In genomic region chr9:130156672-130157071, GRCh38 we compare ENCODE assay signal across 13 cellular contexts. TPM values are rescaled to one million over a fixed set of nuclear protein-coding genes. Genes with fewer than 3 reads are reported as not detected.
DNase-seq lines count a peak whose midpoint lies in the region; ATAC-seq and TF ChIP-seq lines count a peak whose summit lies in the region.
"Had no signal": no experiment of that assay in that cellular context is flagged by ENCODE, and none has a peak within 500 bp of the region (broad histone marks: within the 10 kb centered on the region; RNA-seq: fewer than 3 reads in every experiment).

No MANE protein-coding gene starts in this region.

- H3K79me2 ChIP-seq in trophoblast cell (ENCODE audit: control insufficient read depth, insufficient read depth, low read length, poor library complexity) = no peaks in the 10 kb centered on the region

- DNase-seq in heart left ventricle (no peak), left ventricle myocardium inferior (no peak), brain microvascular endothelial cell (no peak), left colon (no peak), aorta (peak; percentile 79 to 90), trophoblast cell (no peak), GM19240 (ENCODE audit: insufficient read length, low spot score) (no peak), NCI-H1694 (lab: John Stamatoyannopoulos, UW) (no peak)
- DNase-seq: activated B cell treated with CpG ODN at 0.5 μM for 24 hours, NCI-H1436, NCI-H774, SJCRH30 had no signal

- ATAC-seq in heart left ventricle (peak in 3 of 4 donors; percentile 56 to 68 (median 57)), left colon (peak; percentile 63), aorta (ENCODE audit: low FRiP score) (peak; percentile 72)

- peaks cover 6% of the 10 kb centered on the region for H3K79me1 ChIP-seq in trophoblast cell (ENCODE audit: low read length)

- no peak overlapping the region for H4K8ac ChIP-seq in trophoblast cell (ENCODE audit: low read depth, low read length)

- H2BK120ac ChIP-seq in trophoblast cell (ENCODE audit: insufficient read depth, low read length, poor library complexity) = no peak overlapping the region

- no peak overlapping the region for H3K4me2 ChIP-seq in trophoblast cell (ENCODE audit: low read length)

- H3K4me3 ChIP-seq in heart left ventricle (no peak overlapping the region), left ventricle myocardium inferior (no peak overlapping the region), brain microvascular endothelial cell (ENCODE audit: low read depth, low read length) (no peak overlapping the region), aorta (ENCODE audit: low read length in 2 of 2) (no peak overlapping the region), trophoblast cell (ENCODE audit: low read depth, low read length) (no peak overlapping the region)
- H3K4me3 ChIP-seq: SJCRH30 had no signal

- H3K36me3 ChIP-seq in heart left ventricle (no peaks in the 10 kb centered on the region), left ventricle myocardium inferior (no peaks in the 10 kb centered on the region), brain microvascular endothelial cell (replicated peaks) (no peaks in the 10 kb centered on the region), aorta (ENCODE audit: control insufficient read depth in 1 of 2, insufficient read depth in 2 of 2, low read length in 1 of 2) (no peaks in the 10 kb centered on the region), trophoblast cell (ENCODE audit: control insufficient read depth in 1 of 2, insufficient read depth in 2 of 2, low read length in 2 of 2) (no peaks in the 10 kb centered on the region)
- H3K36me3 ChIP-seq: neutrophil, SJCRH30 had no signal

- H3K9me3 ChIP-seq in heart left ventricle (no peaks in the 10 kb centered on the region), left ventricle myocardium inferior (replicated peaks) (no peaks in the 10 kb centered on the region), aorta (ENCODE audit: control insufficient read depth, low read length) (no peaks in the 10 kb centered on the region), trophoblast cell (ENCODE audit: insufficient read depth, low read depth, low read length) (peaks cover 1% of the 10 kb centered on the region)
- H3K9me3 ChIP-seq: neutrophil, SJCRH30 had no signal

- H3K27ac ChIP-seq in heart left ventricle (no peak overlapping the region), left ventricle myocardium inferior (replicated peaks) (no peak overlapping the region), brain microvascular endothelial cell (no peak overlapping the region), aorta (ENCODE audit: low read depth in 1 of 2, low read length in 2 of 2) (no peak overlapping the region), trophoblast cell (ENCODE audit: low read depth, low read length) (no peak overlapping the region)
- H3K27ac ChIP-seq: neutrophil, SJCRH30 had no signal

- no peak overlapping the region for H4K12ac ChIP-seq in trophoblast cell (ENCODE audit: low read depth, low read length)

- H3K23ac ChIP-seq in trophoblast cell (ENCODE audit: low read length) = no peak overlapping the region

- H3K4ac ChIP-seq in trophoblast cell (ENCODE audit: low read depth, low read length) = no peak overlapping the region

- no peak overlapping the region for H2AK5ac ChIP-seq in trophoblast cell (ENCODE audit: low read length)

- H3K18ac ChIP-seq in trophoblast cell (ENCODE audit: low read length) = no peak overlapping the region

- H3K14ac ChIP-seq in trophoblast cell (ENCODE audit: low read length) = no peak overlapping the region

- TF ChIP-seq POLR2A in heart left ventricle (IDR thresholded peaks at IDR 0.05) = no peak

- H3K9ac ChIP-seq in trophoblast cell (ENCODE audit: low read length) = no peak overlapping the region

- no peak overlapping the region for H2BK12ac ChIP-seq in trophoblast cell (ENCODE audit: low read length)

- 33 to 70% (median 50%) methylated on average over 2 to 6 of the region's 6 CpGs for WGBS in heart left ventricle, 4 donors
- WGBS in aorta, 2 donors = 13 to 15% methylated on average over 6 of the region's 6 CpGs
- no CpG with 5 or more reads among the region's 6 CpGs for WGBS in trophoblast cell (ENCODE audit: extremely low coverage, insufficient coverage, insufficient read length)

- no peaks in the 10 kb centered on the region for H3K4me1 ChIP-seq in heart left ventricle
- no peaks in the 10 kb centered on the region for H3K4me1 ChIP-seq in left ventricle myocardium inferior
- no peaks in the 10 kb centered on the region for H3K4me1 ChIP-seq in aorta (ENCODE audit: control insufficient read depth in 1 of 2, insufficient read depth in 2 of 2, low read length in 2 of 2)
- peaks cover 3 to 4% of the 10 kb centered on the region in 2 experiments for H3K4me1 ChIP-seq in trophoblast cell (ENCODE audit: control insufficient read depth in 1 of 2, insufficient read depth in 2 of 2, low read length in 2 of 2)

- H3K27me3 ChIP-seq in heart left ventricle (no peaks in the 10 kb centered on the region), left ventricle myocardium inferior (ENCODE audit: low read depth) (peaks cover 4% of the 10 kb centered on the region), brain microvascular endothelial cell (replicated peaks) (no peaks in the 10 kb centered on the region), aorta (ENCODE audit: control insufficient read depth in 1 of 2, insufficient read depth in 2 of 2, low read length in 1 of 2) (no peaks in the 10 kb centered on the region), trophoblast cell (ENCODE audit: insufficient read depth, low read length) (no peaks in the 10 kb centered on the region)

- no peak overlapping the region for H4K91ac ChIP-seq in trophoblast cell (ENCODE audit: low read depth, low read length)

- peak in 4 of 12 donors; percentile 12 to 26 (median 14) for TF ChIP-seq CTCF in heart left ventricle (IDR thresholded peaks at IDR 0.05)
- no peak for TF ChIP-seq CTCF in left ventricle myocardium inferior (IDR thresholded peaks at IDR 0.05; ENCODE audit: borderline replicate concordance)
- TF ChIP-seq CTCF in brain microvascular endothelial cell (IDR thresholded peaks at IDR 0.05; ENCODE audit: low read depth, low read length, missing control alignments) = peak; percentile 32

- intact Hi-C loops in heart left ventricle (cut with DNase I) (loop anchor here in 1 of 10 donors (10.0 kb wide), 1 partner anchor 1092 kb away; no protein-coding TSS in a partner anchor), left ventricle myocardium inferior (cut with micrococcal nuclease) (no loop called here), left colon (cut with DNase I, micrococcal nuclease) (no loop called here), aorta (cut with DNase I) (loop anchor here (2.0 to 5.0 kb wide), 3 partner anchors 39 to 81 kb away; no protein-coding TSS in a partner anchor)

- in situ Hi-C loops in brain microvascular endothelial cell (cut with HindIII; ENCODE audit: low pct_ligation_motif_present, low sequenced_read_pairs) = no loop called here

- H2AFZ ChIP-seq in trophoblast cell (ENCODE audit: insufficient read depth, low read length, poor library complexity) = no peak overlapping the region

- H2BK5ac ChIP-seq in trophoblast cell (ENCODE audit: low read depth, low read length, poor library complexity) = no peak overlapping the region

RNA-seq across cellular contexts. Expression of gene NCS1, which starts 15.5 kb away (rescaled TPM):
- total RNA-seq in heart left ventricle = 10 to 100 TPM in 4 of 9 donors, 1 to 10 TPM in 5; 4.4 to 15.9 (median 9.4) TPM
- polyA plus RNA-seq in heart left ventricle = 1 to 10 TPM; 2.3 to 9.5 TPM
- total RNA-seq in left ventricle myocardium inferior = 6.1 TPM
- 10 to 100 TPM in 1 of 2 donors, 1 to 10 TPM in 1; 2.1 to 23.7 TPM for total RNA-seq in left colon
- 100 to 1,000 TPM in 1 of 2 donors, 10 to 100 TPM in 1; 72.1 to 171 TPM for total RNA-seq in aorta
- 10 to 100 TPM; 21.3 to 22.8 TPM for polyA plus RNA-seq in aorta
- 24.9 and 25.0 TPM in 2 replicates for polyA plus RNA-seq in trophoblast cell (2013)

Comparison
In these comparisons a context has a peak if more than half of its experiments do, and no peak if none do; other contexts are left out.
1. DNase-seq: peak in aorta (2 of 2); none in heart left ventricle (0 of 5), left ventricle myocardium inferior (single experiment), brain microvascular endothelial cell (single experiment), left colon (0 of 2), trophoblast cell (0 of 2), GM19240 (single experiment) and NCI-H1694 (single experiment).
2. intact Hi-C loops: an anchor here in aorta (2.0 to 5.0 kb wide); none called in left ventricle myocardium inferior and left colon.
3. Peak in every context shown above with its lines, with median percentiles within 50 percentile points of each other: ATAC-seq.